ENCODE assay signal across 1 cellular context in genomic region chr4:116150152-116150551, GRCh38.
TF ChIP-seq lines count a peak whose summit lies in the region.

No MANE protein-coding gene starts in this region.

TF ChIP-seq in Ishikawa, 13 proteins besides CTCF, POLR2A, EP300 and RAD21 (continued from another document):
- TF ChIP-seq REST (IDR thresholded peaks at IDR 0.05; ENCODE audit: low read depth) (no peak), TCF12 (IDR thresholded peaks at IDR 0.05; ENCODE audit: low read depth) (no peak), TEAD4 (IDR thresholded peaks at IDR 0.05) (no peak), YY1 (IDR thresholded peaks at IDR 0.05; ENCODE audit: low read depth) (no peak)
